Comparison of ENCODE assay signal across 16 cellular contexts in the genomic region with DNA sequence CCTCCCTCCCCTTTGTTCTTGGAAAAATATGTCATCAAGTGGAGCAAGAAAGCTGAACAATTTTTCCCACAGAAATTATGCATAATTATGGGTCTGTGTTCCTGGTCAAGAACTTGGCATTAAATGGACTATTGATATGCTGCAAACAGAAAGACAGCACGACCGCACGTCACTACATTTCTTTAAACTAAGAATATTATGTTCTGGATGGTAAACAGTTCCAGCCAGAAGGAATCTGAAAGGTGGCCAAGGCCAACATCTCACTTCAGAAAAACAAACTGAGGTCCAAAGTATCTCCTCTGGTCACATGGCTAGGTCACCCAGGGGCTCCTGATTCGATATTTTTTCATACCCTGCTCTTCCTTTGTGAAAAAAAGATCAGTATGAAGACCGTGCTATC.
"Had no signal": no experiment of that assay in that cellular context is flagged by ENCODE, and none has a peak within 500 bp of the region (broad histone marks: within the 10 kb centered on the region; RNA-seq: fewer than 3 reads in every experiment).

No MANE protein-coding gene starts in this region.

- H3K36me3 ChIP-seq: heart right ventricle, left lung, neural progenitor cell had no signal

- H3K9me3 ChIP-seq: heart right ventricle, left lung had no signal

- H3K27me3 ChIP-seq: dorsolateral prefrontal cortex, heart right ventricle, left lung, neural progenitor cell had no signal

- DNase-seq: activated CD4-positive, alpha-beta T cell treated with anti-CD3 and anti-CD28 coated beads, Interleukin-2, amount 10 ng/mL, durations not matched to agents 7 days and 5 days; activated CD8-positive, alpha-beta memory T cell treated with anti-CD3 and anti-CD28 coated beads for 24 hours; activated naive CD4-positive, alpha-beta T cell treated with Interleukin-2 at 50 U/mL for 16 hours; cerebellar nuclear complex; dorsolateral prefrontal cortex; foreskin melanocyte; heart right ventricle; islet precursor cell; left lung; posterior cingulate gyrus; right cardiac atrium; stimulated activated CD4-positive, alpha-beta T cell treated with anti-CD3 and anti-CD28 coated beads, Interleukin-1b, Interleukin-23, amount 100 ng/mL, for 48 hours; stimulated activated naive CD4-positive, alpha-beta T cell had no signal

- ATAC-seq: esophagus mucosa, heart right ventricle, left lung, right cardiac atrium, WTC11 had no signal

- H3K4me1 ChIP-seq: left lung, neural progenitor cell had no signal

- H3K27ac ChIP-seq: left lung, neural progenitor cell had no signal

- H3K4me3 ChIP-seq: dorsolateral prefrontal cortex, heart right ventricle, left lung, neural progenitor cell had no signal
